In genomic region chr10:61023053-61023452, GRCh38 we compare ENCODE assay signal across 33 cellular contexts.
"Had no signal": no experiment of that assay in that cellular context is flagged by ENCODE, and none has a peak within 500 bp of the region (broad histone marks: within the 10 kb centered on the region; RNA-seq: fewer than 3 reads in every experiment).

No MANE protein-coding gene starts in this region.

- FAIRE-seq: astrocyte, bronchial epithelial cell, frontal cortex had no signal

- H3K27me3 ChIP-seq: brain microvascular endothelial cell, dorsolateral prefrontal cortex had no signal

- H3K4me3 ChIP-seq: coronary artery, dorsolateral prefrontal cortex had no signal

- H3K36me3 Mint-ChIP-seq: activated naive CD8-positive, alpha-beta T cell; T-cell had no signal

- H3K4me3 Mint-ChIP-seq: activated B cell treated with CpG ODN at 0.5 μM for 24 hours; activated CD8-positive, alpha-beta T cell treated with anti-CD3 and anti-CD28 coated beads for 36 hours; activated naive CD8-positive, alpha-beta T cell; activated T-cell treated with anti-CD3 and anti-CD28 coated beads, Interleukin-2, amount 50 U/mL, for 4 hours; activated T-helper 17 cell treated with anti-CD3 and anti-CD28 coated beads, Interleukin-2, amount 50 U/mL, for 72 hours; central memory CD8-positive, alpha-beta T cell; dendritic cell treated with granulocyte-macrophage colony-stimulating factor and Interleukin-4, amounts not matched to agents 40 ng/mL and 50 ng/mL, for 4 days; endodermal cell; T-cell; T-helper 1 cell treated with Interleukin-12 subunit alpha and Interleukin-12 subunit beta and Interleukin-4 antibody, amounts not matched to agents 30 μg/mL and 1 μg/mL, for 36 hours had no signal

- H3K4me1 Mint-ChIP-seq: activated B cell treated with CpG ODN at 0.5 μM for 24 hours; activated T-helper 17 cell treated with anti-CD3 and anti-CD28 coated beads, Interleukin-2, amount 50 U/mL, for 72 hours; central memory CD8-positive, alpha-beta T cell; endodermal cell; T-cell had no signal

- H3K36me3 ChIP-seq: brain microvascular endothelial cell, WERI-Rb-1 had no signal

- H3K9me3 Mint-ChIP-seq: activated B cell treated with CpG ODN at 0.5 μM for 24 hours; activated CD8-positive, alpha-beta T cell treated with anti-CD3 and anti-CD28 coated beads for 36 hours; activated T-helper 17 cell treated with anti-CD3 and anti-CD28 coated beads, Interleukin-2, amount 50 U/mL, for 72 hours; central memory CD8-positive, alpha-beta T cell; dendritic cell treated with granulocyte-macrophage colony-stimulating factor and Interleukin-4, amounts not matched to agents 40 ng/mL and 50 ng/mL, for 4 days; endodermal cell; T-cell; T-helper 1 cell treated with Interleukin-12 subunit alpha and Interleukin-12 subunit beta and Interleukin-4 antibody, amounts not matched to agents 30 μg/mL and 1 μg/mL, for 36 hours had no signal

- DNase-seq: activated B cell treated with CpG ODN at 0.5 μM for 24 hours; activated CD4-positive, alpha-beta T cell treated with anti-CD3 and anti-CD28 coated beads for 48 hours; activated CD4-positive, alpha-beta T cell treated with anti-CD3 and anti-CD28 coated beads, Interleukin-2, amount 50 U/mL, for 1 hour; activated CD4-positive, alpha-beta T cell treated with anti-CD3 and anti-CD28 coated beads, Interleukin-2, amount 50 U/mL, for 48 hours; activated CD8-positive, alpha-beta memory T cell treated with anti-CD3 and anti-CD28 coated beads for 24 hours; activated CD8-positive, alpha-beta T cell treated with anti-CD3 and anti-CD28 coated beads for 36 hours; activated effector memory CD4-positive, alpha-beta T cell treated with Interleukin-2 at 50 U/mL for 16 hours; activated gamma-delta T cell treated with Interleukin-2 at 50 U/mL for 16 hours; activated naive CD4-positive, alpha-beta T cell treated with anti-CD3 and anti-CD28 coated beads, Interleukin-2, amount 50 U/mL, for 16 hours; activated naive CD4-positive, alpha-beta T cell treated with Interleukin-2 at 50 U/mL for 16 hours; activated T-cell treated with anti-CD3 and anti-CD28 coated beads, Interleukin-2, amount 50 U/mL, for 4 hours; amniotic stem cell; anterior cingulate cortex; brain microvascular endothelial cell; dorsolateral prefrontal cortex; effector memory CD4-positive, alpha-beta T cell; endodermal cell; foreskin fibroblast; SW 1271; T-cell; T-helper 9 cell; WERI-Rb-1 had no signal

- ATAC-seq: activated CD4-positive, CD25-positive, alpha-beta regulatory T cell treated with anti-CD3 and anti-CD28 coated beads, Interleukin-2, amount 50 U/mL, for 24 hours; activated CD8-positive, alpha-beta T cell treated with anti-CD3 and anti-CD28 coated beads for 36 hours; activated T-cell treated with anti-CD3 and anti-CD28 coated beads, Interleukin-2, amount 50 U/mL, for 4 hours; activated T-helper 17 cell treated with anti-CD3 and anti-CD28 coated beads, Interleukin-2, amount 50 U/mL, for 72 hours; esophagus mucosa; T-cell had no signal

- H3K27ac Mint-ChIP-seq: activated B cell treated with CpG ODN at 0.5 μM for 24 hours; activated CD8-positive, alpha-beta T cell treated with anti-CD3 and anti-CD28 coated beads for 36 hours; activated naive CD8-positive, alpha-beta T cell; activated T-helper 17 cell treated with anti-CD3 and anti-CD28 coated beads, Interleukin-2, amount 50 U/mL, for 72 hours; dendritic cell treated with granulocyte-macrophage colony-stimulating factor and Interleukin-4, amounts not matched to agents 40 ng/mL and 50 ng/mL, for 4 days; endodermal cell; T-cell; T-helper 1 cell treated with Interleukin-12 subunit alpha and Interleukin-12 subunit beta and Interleukin-4 antibody, amounts not matched to agents 30 μg/mL and 1 μg/mL, for 36 hours had no signal

- H3K27ac ChIP-seq: brain microvascular endothelial cell, coronary artery, WERI-Rb-1 had no signal
